ENCODE assay signal across 13 cellular contexts in genomic region chr2:241279413-241279812, GRCh38. TPM values are rescaled to one million over a fixed set of nuclear protein-coding genes. Genes with fewer than 3 reads are reported as not detected.
DNase-seq lines count a peak whose midpoint lies in the region; ATAC-seq and TF ChIP-seq lines count a peak whose summit lies in the region.
"Had no signal": no experiment of that assay in that cellular context is flagged by ENCODE, and none has a peak within 500 bp of the region (broad histone marks: within the 10 kb centered on the region; RNA-seq: fewer than 3 reads in every experiment).

No MANE protein-coding gene starts in this region.

- CTCF ChIA-PET in PC-3 (lab: Charles Lee) = no interaction called here

- WGBS in mesodermal cell (ENCODE audit: insufficient coverage in 2 of 2), 2 experiments = 70 to 75% methylated on average over 8 of the region's 8 CpGs

- no peaks in the 10 kb centered on the region for H3F3A ChIP-seq in PC-3 (ENCODE audit: low read length, unreplicated experiment)

- no peak overlapping the region for H2AFZ ChIP-seq in DND-41 (ENCODE audit: low read depth, low read length)
- H2AFZ ChIP-seq in PC-3 (ENCODE audit: low read length) = no peak overlapping the region

- H3K79me2 ChIP-seq in DND-41 (ENCODE audit: insufficient read depth, low read length) (peaks cover 97% of the 10 kb centered on the region), PC-3 (ENCODE audit: low read length) (peaks cover 95% of the 10 kb centered on the region)

- H3K4me3 ChIP-seq in DND-41 (ENCODE audit: low read depth in 1 of 2, low read length in 2 of 2) (no peak overlapping the region), choroid plexus epithelial cell (ENCODE audit: low read depth, low read length) (no peak overlapping the region), mesodermal cell (ENCODE audit: extremely low read depth, insufficient read depth, low read length, poor library complexity, severe bottlenecking) (no peak overlapping the region), PC-3 (ENCODE audit: low read length) (no peak overlapping the region)
- H3K4me3 ChIP-seq: mucosa of descending colon had no signal

- H3K9me3 ChIP-seq in DND-41 (ENCODE audit: insufficient read depth, low read length, severe bottlenecking) (no peaks in the 10 kb centered on the region), mesodermal cell (ENCODE audit: control insufficient read depth, low read length) (no peaks in the 10 kb centered on the region), PC-3 (ENCODE audit: low read length) (no peaks in the 10 kb centered on the region)
- H3K9me3 ChIP-seq: mucosa of descending colon had no signal

- no peaks in the 10 kb centered on the region for H3K27me3 ChIP-seq in DND-41 (ENCODE audit: insufficient read depth, low read length, poor library complexity)
- no peaks in the 10 kb centered on the region for H3K27me3 ChIP-seq in PC-3 (ENCODE audit: low read length)

- H3K27ac ChIP-seq in DND-41 (ENCODE audit: low read length) = peak overlapping the region; percentile 50
- peak overlapping the region; percentile 72 for H3K27ac ChIP-seq in mesodermal cell (ENCODE audit: low read depth, low read length, severe bottlenecking)
- H3K27ac ChIP-seq in PC-3 (ENCODE audit: low read length) = no peak overlapping the region

- no TSS peak for BruUV-seq in PC-3 (replicated peaks; lab: Mats Ljungman, UMichigan)

- H3K36me3 ChIP-seq in DND-41 (ENCODE audit: insufficient read depth, low read length) (peaks cover 3% of the 10 kb centered on the region; the same call in 1 of the 2 replicates), mesodermal cell (ENCODE audit: control insufficient read depth, insufficient read depth, low read length) (no peaks in the 10 kb centered on the region), PC-3 (ENCODE audit: low read depth, low read length) (no peaks in the 10 kb centered on the region)

- intact Hi-C loops in PC-3 (cut with micrococcal nuclease) = no loop called here

- H3K9ac ChIP-seq in DND-41 (ENCODE audit: low read depth, low read length) = no peak overlapping the region; the same call in 1 of the 2 replicates
- H3K9ac ChIP-seq in PC-3 (ENCODE audit: low read length) = no peak overlapping the region

- TF ChIP-seq CTCF in DND-41 (IDR thresholded peaks at IDR 0.05; ENCODE audit: borderline replicate concordance, extremely low read depth, low read length, poor library complexity, severe bottlenecking) (no peak), choroid plexus epithelial cell (conservative IDR thresholded peaks at IDR 0.05; ENCODE audit: low read depth, low read length) (no peak), GM13976 (IDR thresholded peaks at IDR 0.05; ENCODE audit: borderline replicate concordance, control extremely low read depth, extremely low read depth, insufficient read depth, missing control alignments) (no peak), PC-3 (conservative IDR thresholded peaks at IDR 0.05; ENCODE audit: low read depth, low read length) (no peak)

- POLR2A ChIA-PET in PC-3 (lab: Charles Lee; ENCODE audit: unreplicated experiment) = no interaction called here

- H4K20me1 ChIP-seq in DND-41 (ENCODE audit: insufficient read depth, low read length) (peaks cover 41% of the 10 kb centered on the region), PC-3 (ENCODE audit: low read length) (peaks cover 7% of the 10 kb centered on the region; the same call in 1 of the 2 replicates)

- H3K4me2 ChIP-seq in DND-41 (ENCODE audit: insufficient read depth, low read length) = no peak overlapping the region
- H3K4me2 ChIP-seq in PC-3 (ENCODE audit: low read length) = no peak overlapping the region

- ATAC-seq in DND-41 (ENCODE audit: insufficient read depth, low read depth) (peak; percentile 99), PC-3 (no peak)
- ATAC-seq: mucosa of descending colon had no signal

- H3K4me1 ChIP-seq in DND-41 (ENCODE audit: insufficient read depth, low read length) (peaks cover 15% of the 10 kb centered on the region), mesodermal cell (ENCODE audit: control insufficient read depth, insufficient read depth, low read length, poor library complexity, severe bottlenecking) (peaks cover 10% of the 10 kb centered on the region), PC-3 (ENCODE audit: insufficient read depth, low read length) (no peaks in the 10 kb centered on the region)

- DNase-seq in DND-41 (peak; percentile 71), LoVo (ENCODE audit: low spot score) (peak; percentile 3), choroid plexus epithelial cell (ENCODE audit: low read depth) (peak; percentile 52), GM13976 (ENCODE audit: low spot score) (no peak), PC-3 (no peak)
- DNase-seq in NK-92 treated with Interleukin-12 subunit alpha and Interleukin-12 subunit beta, amount 100 ng/mL, for 24 hours (lab: John Stamatoyannopoulos, UW) = no peak
- DNase-seq: activated CD4-positive, CD25-positive, alpha-beta regulatory T cell; activated T-cell treated with anti-CD3 and anti-CD28 coated beads, Interleukin-2, amount 50 U/mL, for 24 hours; hippocampal formation; mucosa of descending colon; NCI-H226; SIG-M5 had no signal

- in situ Hi-C loops in GM13976 (cut with MboI; ENCODE audit: low sequenced_read_pairs, unreplicated experiment) = no loop called here

- H3K9me2 ChIP-seq in PC-3 (replicated peaks; ENCODE audit: low read length) = no peaks in the 10 kb centered on the region

RNA-seq across cellular contexts. Expression of gene HDLBP, which starts 36.1 kb away (rescaled TPM):
- 438 TPM for polyA plus RNA-seq in mesodermal cell (2013, experiment 1 of 2)
- 448 TPM for polyA plus RNA-seq in mesodermal cell (2013, experiment 2 of 2)
- total RNA-seq in PC-3 (2014; rRNA removed) = 410 and 505 TPM in 2 replicates

RNA-seq across cellular contexts. Expression of gene SEPTIN2, which starts 36.3 kb away (rescaled TPM):
- 476 TPM for polyA plus RNA-seq in mesodermal cell (2013, experiment 1 of 2)
- polyA plus RNA-seq in mesodermal cell (2013, experiment 2 of 2) = 476 TPM
- 185 and 207 TPM in 2 replicates for total RNA-seq in PC-3 (2014; rRNA removed)

Comparison
In these comparisons a context has a peak if more than half of its experiments do, and no peak if none do; other contexts are left out.
1. DNase-seq: peak in DND-41 (single experiment), LoVo (single experiment) and choroid plexus epithelial cell (single experiment); none in GM13976 (single experiment), PC-3 (single experiment) and NK-92 treated with Interleukin-12 subunit alpha and Interleukin-12 subunit beta, amount 100 ng/mL, for 24 hours (single experiment).